ENCODE assay signal across 8 cellular contexts in the genomic region with DNA sequence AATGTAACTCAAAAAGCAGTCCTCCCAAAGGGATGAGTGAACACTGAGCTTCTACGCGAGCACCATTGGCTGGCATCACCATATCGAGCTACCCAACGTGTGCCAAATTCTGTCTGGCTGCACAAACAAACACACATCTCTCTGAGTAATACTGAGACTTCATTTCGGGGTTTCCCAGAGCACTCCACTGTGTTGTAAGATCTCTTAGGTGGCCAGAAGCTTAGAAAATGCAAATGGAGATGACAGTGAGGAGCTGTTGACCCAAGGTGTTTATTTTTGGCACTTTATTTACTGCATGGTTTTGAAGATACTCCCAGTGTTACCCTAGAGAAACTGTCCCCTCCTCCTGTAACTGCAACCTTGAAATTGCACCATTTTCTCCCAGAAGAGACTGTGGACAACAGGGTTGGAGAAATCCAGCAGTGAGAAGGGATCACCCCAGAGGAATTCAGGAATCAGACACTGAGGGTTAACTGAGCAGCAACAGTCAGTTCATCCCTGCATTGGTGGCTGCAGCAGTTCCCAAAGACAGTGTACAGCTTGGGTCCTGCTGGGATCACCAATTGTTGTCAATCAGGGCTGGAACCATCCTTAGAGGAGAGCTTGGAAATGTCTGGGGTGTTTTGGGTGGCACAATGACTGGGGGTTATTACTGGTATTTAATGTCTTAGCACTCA.
DNase-seq lines count a peak whose midpoint lies in the region; ATAC-seq lines count a peak whose summit lies in the region.

No MANE protein-coding gene starts in this region.

- ATAC-seq in HG03066 (IDR thresholded peaks at IDR 0.05; ENCODE audit: low read depth, unreplicated experiment) = peak; percentile 56

- DNase-seq in activated CD4-positive, alpha-beta T cell treated with anti-CD3 and anti-CD28 coated beads for 4 hours = peak; percentile 57 to 62
- no peak for DNase-seq in activated CD4-positive, alpha-beta T cell treated with anti-CD3 and anti-CD28 coated beads for 1 hour
- DNase-seq in activated T-cell treated with anti-CD3 and anti-CD28 coated beads, Interleukin-2, amount 50 U/mL, for 1 hour = peak; percentile 55
- peak in 2 of 3 donors; percentile 39 for DNase-seq in stimulated activated CD4-positive, alpha-beta T cell treated with anti-CD3 and anti-CD28 coated beads, TNF-alpha, amount 100 ng/mL, for 1 hour (ENCODE audit: low read depth in 3 of 3, low spot score in 1 of 3)
- no peak for DNase-seq in HK-2 (ENCODE audit: unreplicated experiment)
- no peak for DNase-seq in foreskin melanocyte
- DNase-seq in COR-L47 (lab: John Stamatoyannopoulos, UW) = no peak

Comparison
In these comparisons a context has a peak if more than half of its experiments do, and no peak if none do; other contexts are left out.
1. DNase-seq: peak in activated CD4-positive, alpha-beta T cell treated with anti-CD3 and anti-CD28 coated beads for 4 hours (2 of 2), activated T-cell treated with anti-CD3 and anti-CD28 coated beads, Interleukin-2, amount 50 U/mL, for 1 hour (single experiment) and stimulated activated CD4-positive, alpha-beta T cell treated with anti-CD3 and anti-CD28 coated beads, TNF-alpha, amount 100 ng/mL, for 1 hour (2 of 3); none in activated CD4-positive, alpha-beta T cell treated with anti-CD3 and anti-CD28 coated beads for 1 hour (single experiment), HK-2 (single experiment), foreskin melanocyte (single experiment) and COR-L47 (single experiment).